Comparison of ENCODE assay signal across 12 cellular contexts in the genomic region with DNA sequence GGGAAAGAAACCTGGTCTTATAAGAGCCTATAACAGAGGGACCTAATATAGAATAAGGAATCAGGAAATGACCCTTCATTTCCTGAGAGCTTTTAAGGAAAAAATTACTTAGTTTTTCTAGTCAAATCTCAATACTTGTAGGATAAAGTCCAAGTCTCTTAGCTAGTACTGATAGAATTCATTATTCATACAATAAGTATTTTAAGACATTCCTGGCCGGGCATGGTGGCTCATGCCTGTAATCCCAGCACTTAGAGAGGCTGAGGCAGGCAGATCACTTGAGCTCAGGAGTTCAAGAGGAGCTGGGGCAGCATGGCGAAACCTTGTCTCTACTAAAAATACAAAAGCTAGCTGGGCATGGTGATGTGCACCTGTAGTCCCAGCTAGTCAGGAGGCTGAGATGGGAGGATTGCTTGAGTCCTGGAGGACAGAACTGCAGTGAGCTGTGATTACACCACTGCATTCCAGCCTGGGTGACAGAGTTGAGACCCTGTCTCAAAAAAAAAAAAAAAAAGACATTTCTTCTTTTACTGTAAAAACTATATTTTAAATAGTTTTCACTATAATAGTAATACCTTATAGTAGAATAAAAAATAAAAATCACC. TPM values are rescaled to one million over a fixed set of nuclear protein-coding genes. Genes with fewer than 3 reads are reported as not detected.
A peak's percentile ranks its signal among the peaks of the same experiment; 100 is the strongest.
DNase-seq lines count a peak whose midpoint lies in the region; ATAC-seq and TF ChIP-seq lines count a peak whose summit lies in the region.
"Had no signal": no experiment of that assay in that cellular context is flagged by ENCODE, and none has a peak within 500 bp of the region (broad histone marks: within the 10 kb centered on the region; RNA-seq: fewer than 3 reads in every experiment).

No MANE protein-coding gene starts in this region.

- peak overlapping the region in 1 of 2 donors; percentile 22 for H3K4me3 ChIP-seq in ascending aorta
- H3K4me3 ChIP-seq: esophagus muscularis mucosa had no signal

- peak; percentile 27 for DNase-seq in AG09319 (ENCODE audit: extremely low read depth, low read depth)
- peak; percentile 18 for DNase-seq in HK-2 (ENCODE audit: unreplicated experiment)
- peak in 1 of 2 donors; percentile 71 for DNase-seq in ascending aorta (ENCODE audit: low spot score in 2 of 2)
- DNase-seq in kidney tubule cell (ENCODE audit: low spot score) = peak; percentile 71
- no peak for DNase-seq in mesenteric fat pad (ENCODE audit: low spot score)
- DNase-seq in activated CD4-positive, alpha-beta T cell treated with anti-CD3 and anti-CD28 coated beads, Interleukin-2, amount 50 U/mL, for 1 hour = no peak
- DNase-seq: activated effector memory CD4-positive, alpha-beta T cell treated with anti-CD3 and anti-CD28 coated beads, Interleukin-2, amount 50 U/mL, for 16 hours; DMS153; NCI-H345 had no signal

- intact Hi-C loops in ascending aorta (cut with DNase I) = loop anchor here (10.0 kb wide), 2 partner anchors 820 to 930 kb away; partner anchors contain the start of genes DARS1 and MCM6

- no peaks in the 10 kb centered on the region for H3K27me3 ChIP-seq in ascending aorta
- H3K27me3 ChIP-seq: esophagus muscularis mucosa had no signal

- ATAC-seq in GM18520 (IDR thresholded peaks at IDR 0.05; ENCODE audit: unreplicated experiment) (no peak), GM21390 (IDR thresholded peaks at IDR 0.05; ENCODE audit: unreplicated experiment) (no peak)

- peaks cover 5 to 44% of the 10 kb centered on the region in 2 donors for H3K4me1 ChIP-seq in ascending aorta

- peaks cover 2 to 6% of the 10 kb centered on the region in 2 donors for H3K36me3 ChIP-seq in ascending aorta

- H3K9me3 ChIP-seq in ascending aorta = no peaks in the 10 kb centered on the region
- H3K9me3 ChIP-seq: esophagus muscularis mucosa had no signal

- TF ChIP-seq CTCF in AG09319 (IDR thresholded peaks at IDR 0.05; ENCODE audit: low read depth, low read length) (no peak), ascending aorta (IDR thresholded peaks at IDR 0.05) (no peak)

- H3K27ac ChIP-seq in ascending aorta = peak overlapping the region; percentile 96 to 97

RNA-seq across cellular contexts. Expression of gene RAB3GAP1, which starts 3.2 kb away (rescaled TPM):
- 14.8 TPM for total RNA-seq in ascending aorta
- 39.2 TPM for total RNA-seq in mesenteric fat pad

RNA-seq across cellular contexts. Expression of gene MAP3K19, which starts 8.0 kb away (rescaled TPM):
- total RNA-seq in ascending aorta (not detected), mesenteric fat pad (not detected)
- total RNA-seq: esophagus muscularis mucosa had no signal

Comparison
In these comparisons a context has a peak if more than half of its experiments do, and no peak if none do; other contexts are left out.
1. DNase-seq: peak in AG09319 (single experiment), HK-2 (single experiment) and kidney tubule cell (single experiment); none in mesenteric fat pad (single experiment) and activated CD4-positive, alpha-beta T cell treated with anti-CD3 and anti-CD28 coated beads, Interleukin-2, amount 50 U/mL, for 1 hour (single experiment).